In genomic region chr10:79247373-79248137, GRCh38 we compare ENCODE assay signal across 12 cellular contexts.
DNase-seq lines count a peak whose midpoint lies in the region; ATAC-seq lines count a peak whose summit lies in the region.
"Had no signal": no experiment of that assay in that cellular context is flagged by ENCODE, and none has a peak within 500 bp of the region (broad histone marks: within the 10 kb centered on the region; RNA-seq: fewer than 3 reads in every experiment).

No MANE protein-coding gene starts in this region.

- H3K4me1 Mint-ChIP-seq in activated CD4-positive, alpha-beta T cell treated with anti-CD3 and anti-CD28 coated beads for 36 hours, result peaks cover 71% of the 10 kb centered on the region
- peaks cover 80% of the 10 kb centered on the region for H3K4me1 Mint-ChIP-seq in activated CD8-positive, alpha-beta T cell treated with anti-CD3 and anti-CD28 coated beads, Interleukin-2, amount 10 ng/mL, durations not matched to agents 7 days and 5 days (ENCODE audit: low read depth)
- H3K4me1 Mint-ChIP-seq in memory B cell, result peaks cover 74% of the 10 kb centered on the region

- H3K36me3 Mint-ChIP-seq in activated CD4-positive, alpha-beta T cell treated with anti-CD3 and anti-CD28 coated beads for 36 hours (ENCODE audit: low read depth), result peaks cover 19% of the 10 kb centered on the region
- peaks cover 18% of the 10 kb centered on the region for H3K36me3 Mint-ChIP-seq in activated CD8-positive, alpha-beta T cell treated with anti-CD3 and anti-CD28 coated beads, Interleukin-2, amount 10 ng/mL, durations not matched to agents 7 days and 5 days (ENCODE audit: low read depth)
- no peaks in the 10 kb centered on the region for H3K36me3 Mint-ChIP-seq in memory B cell

- POLR2A ChIA-PET in activated CD4-positive, alpha-beta T cell treated with anti-CD3 and anti-CD28 coated beads for 36 hours (lab: Charles Lee), result interaction anchor here (0.7 kb wide), 2 partner anchors 35 to 159 kb away, joined by 3 read pairs; no protein-coding TSS in a partner anchor
- POLR2A ChIA-PET in activated CD8-positive, alpha-beta T cell treated with anti-CD3 and anti-CD28 coated beads, Interleukin-2, amount 10 ng/mL, durations not matched to agents 7 days and 5 days (lab: Charles Lee), result interaction anchor here (1.3 to 2.8 kb wide), 2 partner anchors 8 to 39 kb away, joined by 6 to 8 read pairs; no protein-coding TSS in a partner anchor

- intact Hi-C loops in activated CD4-positive, alpha-beta T cell treated with anti-CD3 and anti-CD28 coated beads for 36 hours (cut with DNase I, micrococcal nuclease), result loop anchor here (2.0 to 5.0 kb wide), 4 partner anchors 69 to 1215 kb away; partner anchors contain the start of gene RPS24 (in 1 of the 2)

- no peaks in the 10 kb centered on the region for H3K9me3 ChIP-seq in subcutaneous abdominal adipose tissue (ENCODE audit: control insufficient read depth in 5 of 5, low read length in 5 of 5)
- H3K9me3 ChIP-seq: SJSA1 had no signal

- peak overlapping the region in 1 of 5 donors; percentile 9 for H3K4me3 ChIP-seq in subcutaneous abdominal adipose tissue (ENCODE audit: low read depth in 1 of 5, low read length in 5 of 5)
- H3K4me3 ChIP-seq: SJSA1 had no signal

- peaks cover 0 to 7% (median 4%) of the 10 kb centered on the region in 5 donors for H3K36me3 ChIP-seq in subcutaneous abdominal adipose tissue (ENCODE audit: control insufficient read depth in 5 of 5, insufficient read depth in 5 of 5, low read length in 5 of 5)

- peak overlapping the region; percentile 90 for H3K27ac Mint-ChIP-seq in activated CD4-positive, alpha-beta T cell treated with anti-CD3 and anti-CD28 coated beads for 36 hours
- H3K27ac Mint-ChIP-seq in activated CD8-positive, alpha-beta T cell treated with anti-CD3 and anti-CD28 coated beads, Interleukin-2, amount 10 ng/mL, durations not matched to agents 7 days and 5 days, result peak overlapping the region; percentile 82
- peak overlapping the region; percentile 97 for H3K27ac Mint-ChIP-seq in memory B cell
- H3K27ac Mint-ChIP-seq: activated naive CD4-positive, alpha-beta T cell treated with anti-CD3 and anti-CD28 coated beads, Interleukin-2, amount 10 ng/mL, durations not matched to agents 7 days and 5 days had no signal

- DNase-seq in activated CD4-positive, alpha-beta T cell treated with anti-CD3 and anti-CD28 coated beads for 36 hours, result peak; percentile 60
- DNase-seq in activated CD4-positive, alpha-beta T cell treated with anti-CD3 and anti-CD28 coated beads for 1 hour, result no peak
- no peak for DNase-seq in activated CD8-positive, alpha-beta T cell treated with anti-CD3 and anti-CD28 coated beads, Interleukin-2, amount 10 ng/mL, durations not matched to agents 7 days and 5 days
- DNase-seq in memory B cell (ENCODE audit: low spot score in 2 of 2) (no peak), putamen (ENCODE audit: low spot score) (no peak)
- DNase-seq: ACHN; activated naive CD4-positive, alpha-beta T cell treated with anti-CD3 and anti-CD28 coated beads, Interleukin-2, amount 10 ng/mL, durations not matched to agents 7 days and 5 days; NCI-H1092 treated with DMSO at 0.1 percent for 48 hours had no signal

- H3K4me3 Mint-ChIP-seq in activated CD4-positive, alpha-beta T cell treated with anti-CD3 and anti-CD28 coated beads for 36 hours, result peak overlapping the region; percentile 43
- peak overlapping the region; percentile 16 for H3K4me3 Mint-ChIP-seq in activated CD8-positive, alpha-beta T cell treated with anti-CD3 and anti-CD28 coated beads, Interleukin-2, amount 10 ng/mL, durations not matched to agents 7 days and 5 days
- peak overlapping the region; percentile 72 for H3K4me3 Mint-ChIP-seq in memory B cell
- H3K4me3 Mint-ChIP-seq: activated naive CD4-positive, alpha-beta T cell treated with anti-CD3 and anti-CD28 coated beads, Interleukin-2, amount 10 ng/mL, durations not matched to agents 7 days and 5 days had no signal

- H3K27me3 Mint-ChIP-seq in activated CD4-positive, alpha-beta T cell treated with anti-CD3 and anti-CD28 coated beads for 36 hours, result no peaks in the 10 kb centered on the region
- H3K27me3 Mint-ChIP-seq in activated CD8-positive, alpha-beta T cell treated with anti-CD3 and anti-CD28 coated beads, Interleukin-2, amount 10 ng/mL, durations not matched to agents 7 days and 5 days (ENCODE audit: low read depth), result no peaks in the 10 kb centered on the region
- no peaks in the 10 kb centered on the region for H3K27me3 Mint-ChIP-seq in memory B cell
- H3K27me3 Mint-ChIP-seq: activated naive CD4-positive, alpha-beta T cell treated with anti-CD3 and anti-CD28 coated beads, Interleukin-2, amount 10 ng/mL, durations not matched to agents 7 days and 5 days had no signal

- peak; percentile 54 for ATAC-seq in activated CD4-positive, alpha-beta T cell treated with anti-CD3 and anti-CD28 coated beads for 36 hours
- no peak for ATAC-seq in activated CD8-positive, alpha-beta T cell treated with anti-CD3 and anti-CD28 coated beads, Interleukin-2, amount 10 ng/mL, durations not matched to agents 7 days and 5 days
- ATAC-seq in memory B cell (ENCODE audit: low read depth) (no peak), HG03025 (IDR thresholded peaks at IDR 0.05; ENCODE audit: low FRiP score, unreplicated experiment) (no peak), HG03442 (IDR thresholded peaks at IDR 0.05; ENCODE audit: unreplicated experiment) (no peak)

- H3K27me3 ChIP-seq in subcutaneous abdominal adipose tissue (ENCODE audit: control insufficient read depth in 5 of 5, insufficient read depth in 4 of 5, low read length in 5 of 5), result no peaks in the 10 kb centered on the region
- H3K27me3 ChIP-seq: SJSA1 had no signal

- peaks cover 38 to 89% (median 77%) of the 10 kb centered on the region in 5 donors for H3K4me1 ChIP-seq in subcutaneous abdominal adipose tissue (ENCODE audit: control insufficient read depth in 5 of 5, insufficient read depth in 5 of 5, low read length in 5 of 5)

- CTCF ChIA-PET in activated CD4-positive, alpha-beta T cell treated with anti-CD3 and anti-CD28 coated beads for 36 hours (lab: Charles Lee), result interaction anchor here (0.6 to 0.7 kb wide), 2 partner anchors 99 to 207 kb away, joined by 3 to 4 read pairs; no protein-coding TSS in a partner anchor
- CTCF ChIA-PET in activated CD8-positive, alpha-beta T cell treated with anti-CD3 and anti-CD28 coated beads, Interleukin-2, amount 10 ng/mL, durations not matched to agents 7 days and 5 days (lab: Charles Lee), result interaction anchor here (0.9 to 2.0 kb wide), 4 partner anchors 12 to 126 kb away, joined by 3 to 10 read pairs (median 3); no protein-coding TSS in a partner anchor

- no peaks in the 10 kb centered on the region for H3K9me3 Mint-ChIP-seq in activated CD4-positive, alpha-beta T cell treated with anti-CD3 and anti-CD28 coated beads for 36 hours (ENCODE audit: low read depth)
- H3K9me3 Mint-ChIP-seq in activated CD8-positive, alpha-beta T cell treated with anti-CD3 and anti-CD28 coated beads, Interleukin-2, amount 10 ng/mL, durations not matched to agents 7 days and 5 days (ENCODE audit: insufficient read depth), result no peaks in the 10 kb centered on the region
- no peaks in the 10 kb centered on the region for H3K9me3 Mint-ChIP-seq in memory B cell
- H3K9me3 Mint-ChIP-seq: activated naive CD4-positive, alpha-beta T cell treated with anti-CD3 and anti-CD28 coated beads, Interleukin-2, amount 10 ng/mL, durations not matched to agents 7 days and 5 days had no signal

- H3K9ac ChIP-seq in subcutaneous abdominal adipose tissue (ENCODE audit: low read length in 5 of 5), result peak overlapping the region in 3 of 5 donors; percentile 2 to 41 (median 20)

- peak overlapping the region; percentile 76 for H3K27ac ChIP-seq in subcutaneous abdominal adipose tissue (ENCODE audit: low read depth, low read length)
- H3K27ac ChIP-seq: SJSA1 had no signal

Comparison
In these comparisons a context has a peak if more than half of its experiments do, and no peak if none do; other contexts are left out.
1. H3K4me3 Mint-ChIP-seq: peak in every context shown above with its lines; median percentile 72 in memory B cell; 43 in activated CD4-positive, alpha-beta T cell treated with anti-CD3 and anti-CD28 coated beads for 36 hours; 16 in activated CD8-positive, alpha-beta T cell treated with anti-CD3 and anti-CD28 coated beads, Interleukin-2, amount 10 ng/mL, durations not matched to agents 7 days and 5 days.